ENCODE assay signal across 8 cellular contexts in the genomic region with DNA sequence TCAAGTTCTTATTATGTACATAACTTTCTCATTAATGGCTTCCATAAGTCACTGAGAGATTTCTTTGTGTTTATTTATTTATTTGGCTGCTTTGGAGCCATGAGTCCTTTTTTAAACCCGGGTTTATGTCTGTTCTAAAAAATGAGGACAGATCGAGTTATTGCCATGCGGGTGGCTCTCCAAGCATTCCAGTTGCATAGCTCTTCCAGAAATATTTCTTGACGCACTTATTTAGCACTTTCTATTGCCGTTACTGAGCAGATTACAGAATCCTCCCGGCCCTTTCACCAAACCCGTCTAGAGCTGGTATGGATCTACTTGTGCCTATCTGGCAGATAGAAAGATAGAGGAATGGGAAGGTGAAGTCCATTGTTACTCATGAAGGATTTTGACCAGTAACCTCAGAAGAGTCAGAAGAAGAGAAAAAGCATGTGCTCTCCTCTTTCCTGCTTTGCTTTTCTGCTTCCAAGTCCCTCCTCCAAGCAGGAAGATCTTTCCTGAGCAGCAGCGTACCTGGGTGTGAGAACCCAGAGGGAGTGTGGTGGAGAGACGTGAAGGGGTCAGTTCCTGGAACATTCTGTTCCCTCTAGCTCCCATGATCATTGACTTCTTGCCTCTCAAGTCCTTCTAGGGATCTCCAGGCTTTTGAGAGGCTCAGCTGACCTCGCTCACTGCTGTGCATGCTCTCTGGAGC.
A peak's percentile ranks its signal among the peaks of the same experiment; 100 is the strongest.
DNase-seq lines count a peak whose midpoint lies in the region; ATAC-seq and TF ChIP-seq lines count a peak whose summit lies in the region.

No MANE protein-coding gene starts in this region.

- H3K4me3 ChIP-seq in effector memory CD4-positive, alpha-beta T cell (ENCODE audit: insufficient read depth, low read depth, low read length, poor library complexity, severe bottlenecking), result no peak overlapping the region

- H3K27ac ChIP-seq in RWPE1, result peak overlapping the region; percentile 59; the same call in 1 of the 2 replicates
- no peak overlapping the region for H3K27ac ChIP-seq in effector memory CD4-positive, alpha-beta T cell (ENCODE audit: insufficient read depth, low read length, poor library complexity, severe bottlenecking)

- no peaks in the 10 kb centered on the region for H3K4me1 ChIP-seq in effector memory CD4-positive, alpha-beta T cell (ENCODE audit: control insufficient read depth, insufficient read depth, low read length, poor library complexity, severe bottlenecking)

- DNase-seq in A172 (ENCODE audit: low spot score), result peak; percentile 56
- no peak for DNase-seq in RWPE1 (ENCODE audit: low spot score)
- peak; percentile 73 for DNase-seq in fibroblast of peridontal ligament (ENCODE audit: extremely low read depth)
- no peak for DNase-seq in omental fat pad (ENCODE audit: low spot score)
- DNase-seq in NCI-H526 treated with DMSO at 0.1 percent for 48 hours (lab: John Stamatoyannopoulos, UW), result no peak
- no peak for DNase-seq in NCI-H1694 (lab: John Stamatoyannopoulos, UW)
- DNase-seq in effector memory CD4-positive, alpha-beta T cell, result no peak
- DNase-seq in epidermal melanocyte (ENCODE audit: insufficient read length, low spot score), result no peak

- CTCF ChIA-PET in RWPE1 (lab: Yijun Ruan, JAX), result no interaction called here

- peak; percentile 22 for ATAC-seq in omental fat pad (ENCODE audit: low FRiP score)

- H3K9me3 ChIP-seq in effector memory CD4-positive, alpha-beta T cell (ENCODE audit: control insufficient read depth, low read length), result no peaks in the 10 kb centered on the region

- no peaks in the 10 kb centered on the region for H3K27me3 ChIP-seq in effector memory CD4-positive, alpha-beta T cell (replicated peaks; ENCODE audit: control insufficient read depth, insufficient read depth, low read length, poor library complexity, severe bottlenecking)

- TF ChIP-seq CTCF in RWPE1 (conservative IDR thresholded peaks at IDR 0.05; ENCODE audit: low read depth) (no peak), omental fat pad (IDR thresholded peaks at IDR 0.05) (no peak)

- H3K36me3 ChIP-seq in effector memory CD4-positive, alpha-beta T cell (ENCODE audit: control insufficient read depth, insufficient read depth, low read length), result no peaks in the 10 kb centered on the region

- POLR2A ChIA-PET in RWPE1 (lab: Yijun Ruan, JAX; ENCODE audit: low non-redundant PET), result no interaction called here

Comparison
In these comparisons a context has a peak if more than half of its experiments do, and no peak if none do; other contexts are left out.
1. DNase-seq: peak in A172 (single experiment) and fibroblast of peridontal ligament (single experiment); none in RWPE1 (single experiment), omental fat pad (single experiment), NCI-H526 treated with DMSO at 0.1 percent for 48 hours (single experiment), NCI-H1694 (single experiment), effector memory CD4-positive, alpha-beta T cell (0 of 3) and epidermal melanocyte (single experiment).